Comparison of ENCODE assay signal across 13 cellular contexts in the genomic region with DNA sequence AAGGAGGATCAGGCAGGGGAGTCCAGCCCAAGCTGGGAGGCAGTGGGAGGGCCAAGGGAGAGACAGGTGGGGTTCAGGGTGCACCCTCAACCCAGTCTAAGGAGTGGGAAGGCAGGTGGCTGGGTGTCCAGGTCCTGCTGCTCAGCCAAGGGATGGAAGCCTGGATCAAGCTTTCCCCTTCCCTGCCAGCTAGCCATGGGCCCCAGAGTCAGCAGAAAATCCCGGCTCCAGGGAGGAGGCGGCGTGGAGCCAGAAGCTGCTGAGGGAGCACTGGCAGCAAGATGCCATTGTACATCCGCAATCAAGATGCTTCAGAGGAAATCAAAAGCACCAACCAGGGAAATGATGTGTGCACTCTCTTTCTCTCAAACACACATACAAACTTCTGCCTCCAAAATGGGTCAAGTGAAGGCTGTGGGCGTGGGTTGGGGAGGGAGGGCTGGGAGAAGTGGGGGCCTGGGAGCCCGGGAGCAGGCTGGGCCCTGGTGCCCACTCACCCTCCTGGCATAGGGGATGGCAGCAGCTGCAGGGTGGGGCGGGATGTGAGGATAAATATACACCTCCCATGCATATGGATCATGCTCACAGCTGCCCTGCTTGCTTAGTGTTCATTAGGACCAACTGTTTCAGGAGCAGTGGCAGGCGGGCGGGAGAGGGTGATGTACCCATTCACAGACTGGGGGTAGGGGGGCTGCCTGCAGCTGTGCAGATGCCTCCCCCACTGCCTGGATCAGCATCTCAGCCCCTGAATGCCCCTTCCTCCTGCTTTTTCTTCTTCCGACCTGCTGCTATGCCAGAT. TPM values are rescaled to one million over a fixed set of nuclear protein-coding genes. Genes with fewer than 3 reads are reported as not detected.
DNase-seq lines count a peak whose midpoint lies in the region; ATAC-seq, FAIRE-seq and TF ChIP-seq lines count a peak whose summit lies in the region.
"Had no signal": no experiment of that assay in that cellular context is flagged by ENCODE, and none has a peak within 500 bp of the region (broad histone marks: within the 10 kb centered on the region; RNA-seq: fewer than 3 reads in every experiment).

No MANE protein-coding gene starts in this region.

- H3K27me3 ChIP-seq in lung (ENCODE audit: control insufficient read depth, insufficient read depth) = no peaks in the 10 kb centered on the region
- H3K27me3 ChIP-seq: testis had no signal

- peak; percentile 45 for DNase-seq in NCI-H2171 treated with DMSO at 0.1 percent for 48 hours (lab: John Stamatoyannopoulos, UW)
- no peak for DNase-seq in NCI-H2171 (lab: John Stamatoyannopoulos, UW)
- DNase-seq in T-helper 17 cell = no peak
- DNase-seq in lung (ENCODE audit: low spot score) = no peak
- DNase-seq in HTR-8/SVneo (ENCODE audit: insufficient read length, low spot score) = no peak
- DNase-seq in endothelial cell (ENCODE audit: low spot score) = no peak
- DNase-seq: activated T-cell treated with anti-CD3 and anti-CD28 coated beads, Interleukin-2, amount 50 U/mL, for 48 hours; cerebellar nuclear complex; NCI-H526 treated with DMSO at 0.1 percent for 48 hours; testis had no signal

- no peak for TF ChIP-seq CTCF in lung (IDR thresholded peaks at IDR 0.05; ENCODE audit: control extremely low read depth, extremely low read depth)
- TF ChIP-seq CTCF in endothelial cell (IDR thresholded peaks at IDR 0.05; ENCODE audit: unreplicated experiment) = no peak

- WGBS in lung, 2 donors = 78 to 93% methylated on average over 10 of the region's 10 CpGs

- H3K27me3 Mint-ChIP-seq in T-helper 17 cell = no peaks in the 10 kb centered on the region
- no peaks in the 10 kb centered on the region for H3K27me3 Mint-ChIP-seq in stimulated activated memory B cell treated with anti-CD40 and anti-IgM and Interleukin-4, amounts not matched to agents 10 μg/mL and 1 μg/mL and 100 μg/mL, for 72 hours
- peaks cover 15% of the 10 kb centered on the region for H3K27me3 Mint-ChIP-seq in endothelial cell (ENCODE audit: unreplicated experiment)

- peak overlapping the region; percentile 86 for H3K27ac Mint-ChIP-seq in T-helper 17 cell
- peak overlapping the region; percentile 11 for H3K27ac Mint-ChIP-seq in stimulated activated memory B cell treated with anti-CD40 and anti-IgM and Interleukin-4, amounts not matched to agents 10 μg/mL and 1 μg/mL and 100 μg/mL, for 72 hours
- no peak overlapping the region for H3K27ac Mint-ChIP-seq in endothelial cell (ENCODE audit: unreplicated experiment)

- no peak for FAIRE-seq in HTR-8/SVneo (lab: Jason Lieb, UNC)
- FAIRE-seq: A204.1 had no signal

- no peaks in the 10 kb centered on the region for H3K9me3 Mint-ChIP-seq in stimulated activated memory B cell treated with anti-CD40 and anti-IgM and Interleukin-4, amounts not matched to agents 10 μg/mL and 1 μg/mL and 100 μg/mL, for 72 hours
- H3K9me3 Mint-ChIP-seq in endothelial cell (ENCODE audit: unreplicated experiment) = no peaks in the 10 kb centered on the region

- H3K4me1 ChIP-seq in lung (ENCODE audit: control insufficient read depth in 2 of 2, insufficient read depth in 2 of 2, low read length in 2 of 2) = peaks cover 0 to 17% of the 10 kb centered on the region in 2 donors

- H3K9me3 ChIP-seq in T-helper 17 cell (ENCODE audit: control insufficient read depth, low read length, poor library complexity, severe bottlenecking) (no peaks in the 10 kb centered on the region), lung (ENCODE audit: control insufficient read depth in 2 of 2, insufficient read depth in 1 of 2, low read length in 1 of 2) (no peaks in the 10 kb centered on the region)
- H3K9me3 ChIP-seq: testis had no signal

- peak; percentile 61 for ATAC-seq in T-helper 17 cell
- no peak for ATAC-seq in lung (ENCODE audit: insufficient read depth, low FRiP score)
- ATAC-seq in stimulated activated memory B cell treated with anti-CD40 and anti-IgM and Interleukin-4, amounts not matched to agents 10 μg/mL and 1 μg/mL and 100 μg/mL, for 72 hours = peak; percentile 21
- ATAC-seq in GM19328 (IDR thresholded peaks at IDR 0.05; ENCODE audit: unreplicated experiment) = no peak

- no peak overlapping the region for H3K4me3 ChIP-seq in lung
- H3K4me3 ChIP-seq: testis had no signal

- H3K4me3 Mint-ChIP-seq in T-helper 17 cell (peak overlapping the region; percentile 52), endothelial cell (ENCODE audit: unreplicated experiment) (no peak overlapping the region)
- no peak overlapping the region for H3K4me3 Mint-ChIP-seq in stimulated activated memory B cell treated with anti-CD40 and anti-IgM and Interleukin-4, amounts not matched to agents 10 μg/mL and 1 μg/mL and 100 μg/mL, for 72 hours

- no peaks in the 10 kb centered on the region for H3K36me3 Mint-ChIP-seq in T-helper 17 cell (ENCODE audit: low read depth)
- H3K36me3 Mint-ChIP-seq in stimulated activated memory B cell treated with anti-CD40 and anti-IgM and Interleukin-4, amounts not matched to agents 10 μg/mL and 1 μg/mL and 100 μg/mL, for 72 hours = no peaks in the 10 kb centered on the region
- H3K36me3 Mint-ChIP-seq in endothelial cell (ENCODE audit: low read depth, unreplicated experiment) = no peaks in the 10 kb centered on the region

- H3K36me3 ChIP-seq in lung (ENCODE audit: control insufficient read depth in 2 of 2, insufficient read depth in 2 of 2, low read length in 2 of 2) = no peaks in the 10 kb centered on the region

- H3K4me1 Mint-ChIP-seq in T-helper 17 cell = peaks cover 18% of the 10 kb centered on the region
- H3K4me1 Mint-ChIP-seq in stimulated activated memory B cell treated with anti-CD40 and anti-IgM and Interleukin-4, amounts not matched to agents 10 μg/mL and 1 μg/mL and 100 μg/mL, for 72 hours = peaks cover 13% of the 10 kb centered on the region
- H3K4me1 Mint-ChIP-seq in endothelial cell (ENCODE audit: unreplicated experiment) = peaks cover 10% of the 10 kb centered on the region

- peak overlapping the region; percentile 62 to 82 for H3K27ac ChIP-seq in lung (ENCODE audit: low read depth in 1 of 2, low read length in 1 of 2)
- H3K27ac ChIP-seq: testis had no signal

RNA-seq across cellular contexts. Expression of a gene that starts 24.2 kb away (rescaled TPM):
- total RNA-seq in T-helper 17 cell (10 to 100 TPM; 63.6 to 73.0 TPM), lung (100 to 1,000 TPM; 136 to 173 TPM), endothelial cell (ENCODE audit: unreplicated experiment) (219 TPM)
- polyA plus RNA-seq in lung = 100 to 1,000 TPM in 1 of 2 donors, 10 to 100 TPM in 1; 81.5 to 104 TPM

RNA-seq across cellular contexts. Expression of a gene that starts 45.7 kb away (rescaled TPM):
- 1 to 10 TPM; 3.2 to 3.7 TPM for total RNA-seq in T-helper 17 cell
- total RNA-seq in lung = 10 to 100 TPM in 1 of 2 donors, 1 to 10 TPM in 1; 9.9 to 12.2 TPM
- polyA plus RNA-seq in lung = 1 to 10 TPM; 6.7 to 9.6 TPM
- 9.0 TPM for total RNA-seq in endothelial cell (ENCODE audit: unreplicated experiment)

RNA-seq across cellular contexts. Expression of a gene that starts 45.9 kb away (rescaled TPM):
- total RNA-seq in T-helper 17 cell = 1 to 10 TPM; 5.6 to 7.9 TPM
- total RNA-seq in lung = 10 to 100 TPM; 11.3 to 27.0 TPM
- polyA plus RNA-seq in lung = 10 to 100 TPM; 10.8 to 16.8 TPM
- 6.3 TPM for total RNA-seq in endothelial cell (ENCODE audit: unreplicated experiment)

Comparison
In these comparisons a context has a peak if more than half of its experiments do, and no peak if none do; other contexts are left out.
1. ATAC-seq: peak in T-helper 17 cell (single experiment) and stimulated activated memory B cell treated with anti-CD40 and anti-IgM and Interleukin-4, amounts not matched to agents 10 μg/mL and 1 μg/mL and 100 μg/mL, for 72 hours (single experiment); none in lung (single experiment) and GM19328 (single experiment).